Comparison of ENCODE assay signal across 9 cellular contexts in genomic region chr11:995752-996420, GRCh38. TPM values are rescaled to one million over a fixed set of nuclear protein-coding genes. Genes with fewer than 3 reads are reported as not detected.
A peak's percentile ranks its signal among the peaks of the same experiment; 100 is the strongest.
DNase-seq lines count a peak whose midpoint lies in the region; ATAC-seq and TF ChIP-seq lines count a peak whose summit lies in the region.
"Had no signal": no experiment of that assay in that cellular context is flagged by ENCODE, and none has a peak within 500 bp of the region (broad histone marks: within the 10 kb centered on the region; RNA-seq: fewer than 3 reads in every experiment).

No MANE protein-coding gene starts in this region.

- CTCF ChIA-PET in activated CD4-positive, alpha-beta memory T cell treated with anti-CD3 and anti-CD28 coated beads for 36 hours (lab: Charles Lee): interaction anchor here (1.0 kb wide), 1 partner anchor 71 kb away, joined by 3 read pairs; the partner anchor contains the start of gene AP2A2

- no peak overlapping the region for H3T11ph ChIP-seq in H9 (ENCODE audit: low read length)

- H4K8ac ChIP-seq in H9 (replicated peaks; ENCODE audit: insufficient read length, low read depth, low read length): no peak overlapping the region

- H3K9me3 ChIP-seq in H9 (ENCODE audit: control insufficient read depth, low read depth, low read length): no peaks in the 10 kb centered on the region
- no peaks in the 10 kb centered on the region for H3K9me3 ChIP-seq in right atrium auricular region
- H3K9me3 ChIP-seq: thoracic aorta had no signal

- no peaks in the 10 kb centered on the region for H4K20me1 ChIP-seq in H9 (ENCODE audit: control insufficient read depth, insufficient read depth, insufficient read length)

- no CpG with 5 or more reads among the region's 22 CpGs for WGBS in H9 (ENCODE audit: extremely low coverage, insufficient read length, low lambda C conversion rate)

- H2AFZ ChIP-seq in H9 (ENCODE audit: low read length): no peak overlapping the region

- H3K27ac Mint-ChIP-seq in H9: peak overlapping the region; percentile 57 to 86 (median 66); a peak in 5 of 7 replicates
- peak overlapping the region; percentile 76 for H3K27ac Mint-ChIP-seq in activated CD4-positive, alpha-beta memory T cell treated with anti-CD3 and anti-CD28 coated beads for 36 hours
- peak overlapping the region; percentile 53 to 82 for H3K27ac Mint-ChIP-seq in natural killer cell treated with Interleukin-12 subunit alpha and Interleukin-12 subunit beta and Interleukin-15 and Interleukin-18, amount 100 ng/mL, for 72 hours

- H3K27ac ChIP-seq in H9 (ENCODE audit: insufficient read length, low read depth, low read length): no peak overlapping the region
- no peak overlapping the region for H3K27ac ChIP-seq in right atrium auricular region
- H3K27ac ChIP-seq: thoracic aorta had no signal

- no peak overlapping the region for H2BK5ac ChIP-seq in H9 (ENCODE audit: insufficient read length, low read length)

- H2BK20ac ChIP-seq in H9 (ENCODE audit: low read depth, low read length, poor library complexity, severe bottlenecking): no peak overlapping the region

- no peak overlapping the region for H4K91ac ChIP-seq in H9 (ENCODE audit: insufficient read length, low read depth, low read length)

- H3K79me2 ChIP-seq in H9 (ENCODE audit: insufficient read depth, low read length): no peaks in the 10 kb centered on the region

- no peak overlapping the region for H3K23ac ChIP-seq in H9 (ENCODE audit: insufficient read length, low read depth, low read length)

- H3K18ac ChIP-seq in H9 (ENCODE audit: insufficient read length, low read depth, low read length): no peak overlapping the region

- H3K4me1 Mint-ChIP-seq in H9: peaks cover 3% of the 10 kb centered on the region in 2 experiments; a peak in 2 of 4 replicates
- H3K4me1 Mint-ChIP-seq in activated CD4-positive, alpha-beta memory T cell treated with anti-CD3 and anti-CD28 coated beads for 36 hours (ENCODE audit: low read depth): peaks cover 20% of the 10 kb centered on the region
- H3K4me1 Mint-ChIP-seq in natural killer cell treated with Interleukin-12 subunit alpha and Interleukin-12 subunit beta and Interleukin-15 and Interleukin-18, amount 100 ng/mL, for 72 hours (ENCODE audit: low read depth in 2 of 2): peaks cover 21 to 26% of the 10 kb centered on the region in 2 donors

- H3K4ac ChIP-seq in H9 (ENCODE audit: low read depth, low read length): no peak overlapping the region

- no peak overlapping the region for H3K4me3 ChIP-seq in right atrium auricular region
- H3K4me3 ChIP-seq: thoracic aorta had no signal

- no peak for DNase-seq in H9
- no peak for DNase-seq in activated CD4-positive, alpha-beta memory T cell treated with anti-CD3 and anti-CD28 coated beads for 36 hours
- DNase-seq in natural killer cell treated with Interleukin-12 subunit alpha and Interleukin-12 subunit beta and Interleukin-15 and Interleukin-18, amount 100 ng/mL, for 72 hours (ENCODE audit: low spot score): no peak
- no peak for DNase-seq in cerebellar nuclear complex (lab: John Stamatoyannopoulos, UW)
- DNase-seq in middle frontal gyrus (ENCODE audit: extremely low spot score, low spot score): no peak
- DNase-seq in dedifferentiated amniotic fluid mesenchymal stem cell (ENCODE audit: extremely low spot score): no peak
- no peak for DNase-seq in right atrium auricular region (ENCODE audit: low spot score)

- intact Hi-C loops in activated CD4-positive, alpha-beta memory T cell treated with anti-CD3 and anti-CD28 coated beads for 36 hours (cut with micrococcal nuclease): no loop called here

- no peaks in the 10 kb centered on the region; the same call in 1 of the 2 replicates for H3K27me3 Mint-ChIP-seq in H9 (ENCODE audit: low read depth)
- no peaks in the 10 kb centered on the region for H3K27me3 Mint-ChIP-seq in activated CD4-positive, alpha-beta memory T cell treated with anti-CD3 and anti-CD28 coated beads for 36 hours
- no peaks in the 10 kb centered on the region for H3K27me3 Mint-ChIP-seq in natural killer cell treated with Interleukin-12 subunit alpha and Interleukin-12 subunit beta and Interleukin-15 and Interleukin-18, amount 100 ng/mL, for 72 hours

- no peak overlapping the region for H2BK15ac ChIP-seq in H9 (ENCODE audit: low read depth, low read length)

- H3K4me1 ChIP-seq in H9 (ENCODE audit: insufficient read depth, low read length): no peaks in the 10 kb centered on the region
- no peaks in the 10 kb centered on the region for H3K4me1 ChIP-seq in right atrium auricular region

- TF ChIP-seq CTCF in H9 (conservative IDR thresholded peaks at IDR 0.05): no peak
- no peak for TF ChIP-seq CTCF in right atrium auricular region (IDR thresholded peaks at IDR 0.05)

- H3K79me1 ChIP-seq in H9 (ENCODE audit: insufficient read depth, low read depth, low read length, poor library complexity, severe bottlenecking): no peaks in the 10 kb centered on the region

- H3K9ac ChIP-seq in H9 (ENCODE audit: extremely low read depth, insufficient read length, low read length): no peak overlapping the region

- H3K56ac ChIP-seq in H9 (ENCODE audit: insufficient read length, low read depth, low read length): no peak overlapping the region

- H3K36me3 ChIP-seq in right atrium auricular region: peaks cover 45% of the 10 kb centered on the region

- H3K36me3 Mint-ChIP-seq in H9 (ENCODE audit: insufficient read depth in 1 of 3, low read depth in 3 of 3): peaks cover 23 to 58% (median 45%) of the 10 kb centered on the region in 3 experiments
- H3K36me3 Mint-ChIP-seq in activated CD4-positive, alpha-beta memory T cell treated with anti-CD3 and anti-CD28 coated beads for 36 hours: peaks cover 21% of the 10 kb centered on the region
- no peaks in the 10 kb centered on the region for H3K36me3 Mint-ChIP-seq in natural killer cell treated with Interleukin-12 subunit alpha and Interleukin-12 subunit beta and Interleukin-15 and Interleukin-18, amount 100 ng/mL, for 72 hours

- peaks cover 0 to 6% of the 10 kb centered on the region in 2 experiments; a peak in 2 of 5 replicates for H3K9me3 Mint-ChIP-seq in H9
- no peaks in the 10 kb centered on the region for H3K9me3 Mint-ChIP-seq in activated CD4-positive, alpha-beta memory T cell treated with anti-CD3 and anti-CD28 coated beads for 36 hours
- H3K9me3 Mint-ChIP-seq in natural killer cell treated with Interleukin-12 subunit alpha and Interleukin-12 subunit beta and Interleukin-15 and Interleukin-18, amount 100 ng/mL, for 72 hours: no peaks in the 10 kb centered on the region

- H3K27me3 ChIP-seq in H9 (ENCODE audit: insufficient read depth, low read length) (no peaks in the 10 kb centered on the region), right atrium auricular region (no peaks in the 10 kb centered on the region)

- no peak overlapping the region for H3K14ac ChIP-seq in H9 (ENCODE audit: insufficient read depth, low read length)

- no peak overlapping the region for H2AK5ac ChIP-seq in H9 (ENCODE audit: insufficient read length, low read length)

- H3K23me2 ChIP-seq in H9 (ENCODE audit: insufficient read length, low read depth, low read length, poor library complexity, severe bottlenecking): no peaks in the 10 kb centered on the region

- POLR2A ChIA-PET in activated CD4-positive, alpha-beta memory T cell treated with anti-CD3 and anti-CD28 coated beads for 36 hours (lab: Charles Lee): no interaction called here

- H3K4me3 Mint-ChIP-seq in H9: peak overlapping the region in 1 of 2 experiments; percentile 25; a peak in 1 of 5 replicates
- H3K4me3 Mint-ChIP-seq in activated CD4-positive, alpha-beta memory T cell treated with anti-CD3 and anti-CD28 coated beads for 36 hours: no peak overlapping the region
- no peak overlapping the region for H3K4me3 Mint-ChIP-seq in natural killer cell treated with Interleukin-12 subunit alpha and Interleukin-12 subunit beta and Interleukin-15 and Interleukin-18, amount 100 ng/mL, for 72 hours

- peak; percentile 73 for ATAC-seq in GM18502 (IDR thresholded peaks at IDR 0.05; ENCODE audit: poor library complexity, unreplicated experiment)
- ATAC-seq in natural killer cell treated with Interleukin-12 subunit alpha and Interleukin-12 subunit beta and Interleukin-15 and Interleukin-18, amount 100 ng/mL, for 72 hours: no peak

- H2BK120ac ChIP-seq in H9 (ENCODE audit: low read depth, low read length, poor library complexity, severe bottlenecking): no peak overlapping the region

- no peak overlapping the region for H4K5ac ChIP-seq in H9 (ENCODE audit: insufficient read length, low read depth, low read length)

- no peak overlapping the region for H3K4me2 ChIP-seq in H9 (ENCODE audit: insufficient read depth, insufficient read length, low read length)

- H2BK12ac ChIP-seq in H9 (ENCODE audit: insufficient read length, low read depth, low read length): no peak overlapping the region

RNA-seq across cellular contexts. Expression of gene MUC6, which starts 40.6 kb away (rescaled TPM):
- not detected in 2 replicates for total RNA-seq in H9 (2021)
- total RNA-seq in activated CD4-positive, alpha-beta memory T cell treated with anti-CD3 and anti-CD28 coated beads for 36 hours: not detected
- not detected for total RNA-seq in natural killer cell treated with Interleukin-12 subunit alpha and Interleukin-12 subunit beta and Interleukin-15 and Interleukin-18, amount 100 ng/mL, for 72 hours
- not detected for total RNA-seq in right atrium auricular region
